Comparison of ENCODE assay signal across 8 cellular contexts in genomic region chr3:15098503-15099363, GRCh38. TPM values are rescaled to one million over a fixed set of nuclear protein-coding genes. Genes with fewer than 3 reads are reported as not detected.
DNase-seq lines count a peak whose midpoint lies in the region; ATAC-seq, FAIRE-seq and TF ChIP-seq lines count a peak whose summit lies in the region.

RBSN (minus strand) TSS chr3:15099148; CDS start chr3:15096120, 3,028 bp downstream.

- DNase-seq in AG04449 (ENCODE audit: low read depth, low spot score) = peak; percentile 62
- peak; percentile 86 for DNase-seq in NCI-H2227 treated with DMSO at 0.1 percent for 48 hours (lab: John Stamatoyannopoulos, UW)
- peak; percentile 94 to 95 for DNase-seq in cardiac fibroblast (ENCODE audit: low read depth in 2 of 2)
- DNase-seq in iPS-NIHi11 (ENCODE audit: low spot score) = peak; percentile 93
- DNase-seq in small intestine = peak; percentile 94

- no peak for TF ChIP-seq CTCF in AG04449 (IDR thresholded peaks at IDR 0.05; ENCODE audit: insufficient read depth, low read length, missing control alignments)
- TF ChIP-seq CTCF in WI38 (IDR thresholded peaks at IDR 0.05; ENCODE audit: low read depth, low read length) = no peak
- no peak for TF ChIP-seq CTCF in cardiac fibroblast (IDR thresholded peaks at IDR 0.05; ENCODE audit: low read depth, low read length)

- H3K27me3 ChIP-seq in small intestine (ENCODE audit: control insufficient read depth in 2 of 2, insufficient read depth in 2 of 2, low read length in 2 of 2) = no peaks in the 10 kb centered on the region

- POLR2A ChIA-PET in AG04449 (lab: Yijun Ruan, JAX) = interaction anchor here (0.6 to 0.9 kb wide), 5 partner anchors 11 to 457 kb away, joined by 3 to 6 read pairs (median 3); partner anchors contain the start of gene MRPS25

- 0 to 1% (median 0%) methylated on average over 72 of the region's 72 CpGs for WGBS in small intestine, 3 donors

- H3K9me3 ChIP-seq in small intestine (ENCODE audit: control insufficient read depth, low read depth) = no peaks in the 10 kb centered on the region

- peaks cover 0 to 12% of the 10 kb centered on the region in 2 donors for H3K4me1 ChIP-seq in small intestine (ENCODE audit: control insufficient read depth in 2 of 2, insufficient read depth in 1 of 2, low read depth in 1 of 2, low read length in 1 of 2)

- peaks cover 6 to 13% of the 10 kb centered on the region in 2 donors for H3K36me3 ChIP-seq in small intestine (ENCODE audit: control insufficient read depth in 2 of 2, insufficient read depth in 2 of 2, low read length in 2 of 2)

- peak; percentile 78 for ATAC-seq in GM18870 (IDR thresholded peaks at IDR 0.05; ENCODE audit: unreplicated experiment)
- peak; percentile 91 for ATAC-seq in HG03108 (IDR thresholded peaks at IDR 0.05; ENCODE audit: unreplicated experiment)

- CTCF ChIA-PET in AG04449 (lab: Yijun Ruan, JAX) = interaction anchor here (1.0 to 4.5 kb wide), 3 partner anchors 10 to 173 kb away, joined by 3 to 42 read pairs (median 4); no protein-coding TSS in a partner anchor

- H3K27ac ChIP-seq in small intestine (ENCODE audit: low read depth in 1 of 2, low read length in 1 of 2) = peak within 1 kb of the TSS; percentile 28 to 92

- H3K4me3 ChIP-seq in AG04449 (ENCODE audit: low read depth, low read length) (peak within 1 kb of the TSS; percentile 98), WI38 (ENCODE audit: low read depth, low read length) (peak within 1 kb of the TSS; percentile 96), cardiac fibroblast (replicated peaks in 1 of 2; ENCODE audit: low read depth in 2 of 2, low read length in 2 of 2) (peak within 1 kb of the TSS; percentile 92 to 98), small intestine (ENCODE audit: low read depth in 1 of 2, low read length in 2 of 2) (peak within 1 kb of the TSS; percentile 72 to 93)

- no peak for FAIRE-seq in small intestine (lab: Jason Lieb, UNC)

RNA-seq across cellular contexts. Expression of gene RBSN, which starts in this region (rescaled TPM):
- 1 to 10 TPM; 4.5 to 8.7 (median 4.6) TPM for polyA plus RNA-seq in small intestine

Comparison
In these comparisons a context has a peak if more than half of its experiments do, and no peak if none do; other contexts are left out.
1. Peak in every context shown above with its lines: DNase-seq, ATAC-seq, H3K4me3 ChIP-seq and H3K27ac ChIP-seq.